Comparison of ENCODE assay signal across 17 cellular contexts in genomic region chr19:19207637-19208582, GRCh38. TPM values are rescaled to one million over a fixed set of nuclear protein-coding genes. Genes with fewer than 3 reads are reported as not detected.
A peak's percentile ranks its signal among the peaks of the same experiment; 100 is the strongest.
DNase-seq lines count a peak whose midpoint lies in the region; ATAC-seq lines count a peak whose summit lies in the region.
"Had no signal": no experiment of that assay in that cellular context is flagged by ENCODE, and none has a peak within 500 bp of the region (broad histone marks: within the 10 kb centered on the region; RNA-seq: fewer than 3 reads in every experiment).

No MANE protein-coding gene starts in this region.

- no peak overlapping the region for H3K18ac ChIP-seq in neuronal stem cell (ENCODE audit: low read length)

- H3K4me2 ChIP-seq in neuronal stem cell (ENCODE audit: insufficient read depth, low read length, poor library complexity, severe bottlenecking) = no peak overlapping the region
- H3K4me2 ChIP-seq: SK-N-SH had no signal

- H2BK120ac ChIP-seq in neuronal stem cell (ENCODE audit: low read depth, low read length) = no peak overlapping the region

- H3K36me3 Mint-ChIP-seq in central memory CD8-positive, alpha-beta T cell (ENCODE audit: insufficient read depth) = peaks cover 3% of the 10 kb centered on the region
- H3K36me3 Mint-ChIP-seq: CD14-positive monocyte had no signal

- no peak overlapping the region for H3K27ac ChIP-seq in neuronal stem cell (replicated peaks; ENCODE audit: low read length)
- H3K27ac ChIP-seq: adrenal gland, lower lobe of right lung had no signal

- no peak overlapping the region for H3K4ac ChIP-seq in neuronal stem cell (ENCODE audit: low read length)

- peaks cover 30% of the 10 kb centered on the region for H3K27me3 Mint-ChIP-seq in central memory CD8-positive, alpha-beta T cell

- no peak overlapping the region for H2AFZ ChIP-seq in neuronal stem cell (ENCODE audit: low read length)

- H2BK12ac ChIP-seq in neuronal stem cell (ENCODE audit: low read length) = no peak overlapping the region

- H4K91ac ChIP-seq in neuronal stem cell (ENCODE audit: low read depth, low read length, poor library complexity) = no peak overlapping the region

- no peak overlapping the region for H3K14ac ChIP-seq in neuronal stem cell (ENCODE audit: low read length)

- H3K4me1 Mint-ChIP-seq in central memory CD8-positive, alpha-beta T cell = peaks cover 20% of the 10 kb centered on the region

- peaks cover 0 to 4% of the 10 kb centered on the region in 2 donors for H3K9me3 ChIP-seq in neuronal stem cell (replicated peaks in 1 of 2; ENCODE audit: control insufficient read depth in 2 of 2, insufficient read depth in 1 of 2, low read depth in 1 of 2, low read length in 2 of 2)
- H3K9me3 ChIP-seq: adrenal gland, lower lobe of right lung, SK-N-SH had no signal

- peak overlapping the region; percentile 32 for H3K27ac Mint-ChIP-seq in central memory CD8-positive, alpha-beta T cell (ENCODE audit: low read depth)

- DNase-seq in HUDEP-2 (lab: John Stamatoyannopoulos, UW; ENCODE audit: unreplicated experiment in 76 of 76) = peak in 58 of 76 experiments; percentile 20 to 82 (median 52)
- DNase-seq in central memory CD8-positive, alpha-beta T cell (ENCODE audit: low spot score in 2 of 2) = no peak
- DNase-seq in neuronal stem cell (ENCODE audit: low spot score) = no peak
- DNase-seq in epidermal melanocyte (ENCODE audit: insufficient read length, low spot score) = no peak
- no peak for DNase-seq in NCI-H1417 (lab: John Stamatoyannopoulos, UW)
- DNase-seq in HT-29 (ENCODE audit: low spot score) = no peak
- DNase-seq: activated T-cell treated with anti-CD3 and anti-CD28 coated beads, Interleukin-2, amount 50 U/mL, for 1 hour; adrenal gland; cortex of kidney; lower lobe of right lung; NCI-H1105 treated with DMSO at 0.1 percent for 48 hours; SK-N-SH had no signal

- H2BK15ac ChIP-seq in neuronal stem cell (ENCODE audit: low read length) = no peak overlapping the region

- H3K23ac ChIP-seq in neuronal stem cell (ENCODE audit: low read depth, low read length, poor library complexity) = peak overlapping the region; percentile 62

- no peak overlapping the region for H2AK5ac ChIP-seq in neuronal stem cell (ENCODE audit: low read depth, low read length)

- no peak overlapping the region for H4K8ac ChIP-seq in neuronal stem cell (ENCODE audit: low read depth, low read length)

- no peak overlapping the region for H3K4me3 ChIP-seq in neuronal stem cell (ENCODE audit: low read length in 2 of 2)
- H3K4me3 ChIP-seq: adrenal gland, lower lobe of right lung had no signal

- no peak overlapping the region for H2BK5ac ChIP-seq in neuronal stem cell (ENCODE audit: low read length)

- H3K4me1 ChIP-seq in neuronal stem cell (ENCODE audit: control insufficient read depth in 2 of 2, insufficient read depth in 1 of 2, low read depth in 1 of 2, low read length in 2 of 2) = peaks cover 13 to 14% of the 10 kb centered on the region in 2 donors

- H3K27me3 ChIP-seq in neuronal stem cell (ENCODE audit: control insufficient read depth in 3 of 3, insufficient read depth in 3 of 3, low read depth in 1 of 3, low read length in 3 of 3) = peaks cover 0 to 18% (median 0%) of the 10 kb centered on the region in 3 experiments

- peaks cover 10% of the 10 kb centered on the region for H3K9me3 Mint-ChIP-seq in central memory CD8-positive, alpha-beta T cell

- no peak for ATAC-seq in central memory CD8-positive, alpha-beta T cell (replicated peaks; ENCODE audit: extremely low read depth, poor library complexity, severe bottlenecking)
- ATAC-seq: lower lobe of right lung had no signal

- peaks cover 2% of the 10 kb centered on the region for H3K79me1 ChIP-seq in neuronal stem cell (ENCODE audit: low read depth, low read length)

- peak overlapping the region; percentile 34 for H3K4me3 Mint-ChIP-seq in central memory CD8-positive, alpha-beta T cell

- H3K9ac ChIP-seq in neuronal stem cell (ENCODE audit: low read depth, low read length, poor library complexity) = peak overlapping the region; percentile 9
- H3K9ac ChIP-seq: SK-N-SH had no signal

- H3K36me3 ChIP-seq in neuronal stem cell (replicated peaks in 1 of 2; ENCODE audit: control insufficient read depth in 2 of 2, insufficient read depth in 2 of 2, low read length in 2 of 2) = peaks cover 0 to 1% of the 10 kb centered on the region in 2 donors
- H3K36me3 ChIP-seq: adrenal gland, lower lobe of right lung had no signal

- WGBS in neuronal stem cell (ENCODE audit: extremely low coverage in 2 of 2, insufficient read length in 2 of 2, insufficient replicate concordance in 1 of 2), 2 donors = no CpG with 5 or more reads among the region's 8 CpGs

RNA-seq across cellular contexts. Expression of gene NCAN, which starts 3.8 kb away (rescaled TPM):
- polyA plus RNA-seq in neuronal stem cell (2013, experiment 1 of 2) = 3.0 TPM
- 3.1 TPM for polyA plus RNA-seq in neuronal stem cell (2013, experiment 2 of 2)
- not detected in 2 replicates for total RNA-seq in HT-29 (2014; rRNA removed; shearing (Covaris generic))
- total RNA-seq: lower lobe of right lung, OCI-LY7, omental fat pad, subcutaneous adipose tissue had no signal
- polyA plus RNA-seq: CD14-positive monocyte, fibroblast of lung had no signal

RNA-seq across cellular contexts. Expression of gene NR2C2AP, which starts 4.7 kb away (rescaled TPM):
- polyA plus RNA-seq in neuronal stem cell (2013, experiment 1 of 2) = 5.6 TPM
- polyA plus RNA-seq in neuronal stem cell (2013, experiment 2 of 2) = 5.8 TPM
- 28.7 and 32.3 TPM in 2 replicates for total RNA-seq in HT-29 (2014; rRNA removed; shearing (Covaris generic))

RNA-seq across cellular contexts. Expression of gene RFXANK, which starts 15.9 kb away (rescaled TPM):
- 141 TPM for polyA plus RNA-seq in neuronal stem cell (2013, experiment 1 of 2)
- 136 TPM for polyA plus RNA-seq in neuronal stem cell (2013, experiment 2 of 2)
- total RNA-seq in HT-29 (2014; rRNA removed; shearing (Covaris generic)) = 75.0 and 89.8 TPM in 2 replicates

RNA-seq across cellular contexts. Expression of gene BORCS8, which starts 16.0 kb away (rescaled TPM):
- polyA plus RNA-seq in neuronal stem cell (2013, experiment 1 of 2) = 12.9 TPM
- 11.9 TPM for polyA plus RNA-seq in neuronal stem cell (2013, experiment 2 of 2)
- 40.1 and 50.5 TPM in 2 replicates for total RNA-seq in HT-29 (2014; rRNA removed; shearing (Covaris generic))

RNA-seq across cellular contexts. Expression of gene MEF2B, which starts 37.8 kb away (rescaled TPM):
- polyA plus RNA-seq in neuronal stem cell (2013, experiment 1 of 2) = 1.1 TPM
- 1.2 TPM for polyA plus RNA-seq in neuronal stem cell (2013, experiment 2 of 2)
- total RNA-seq in HT-29 (2014; rRNA removed; shearing (Covaris generic)) = 0.38 and 0.55 TPM in 2 replicates

Comparison
In these comparisons a context has a peak if more than half of its experiments do, and no peak if none do; other contexts are left out.
1. DNase-seq: peak in HUDEP-2 (58 of 76); none in central memory CD8-positive, alpha-beta T cell (0 of 2), neuronal stem cell (single experiment), epidermal melanocyte (single experiment), NCI-H1417 (0 of 3) and HT-29 (single experiment).